In genomic region chr3:78645628-78646310, GRCh38 we compare ENCODE assay signal across 9 cellular contexts.
DNase-seq lines count a peak whose midpoint lies in the region; ATAC-seq, FAIRE-seq and TF ChIP-seq lines count a peak whose summit lies in the region.
"Had no signal": no experiment of that assay in that cellular context is flagged by ENCODE, and none has a peak within 500 bp of the region (broad histone marks: within the 10 kb centered on the region; RNA-seq: fewer than 3 reads in every experiment).

No MANE protein-coding gene starts in this region.

- TF ChIP-seq CTCF in HL-60 (IDR thresholded peaks at IDR 0.05; ENCODE audit: insufficient read depth, low read length) (peak; percentile 50), OCI-LY7 (conservative IDR thresholded peaks at IDR 0.05; ENCODE audit: low read length) (peak; percentile 96)

- H3K79me2 ChIP-seq in OCI-LY7 (ENCODE audit: insufficient read depth, low read depth, low read length) = no peaks in the 10 kb centered on the region

- ATAC-seq in GM21447 (IDR thresholded peaks at IDR 0.05; ENCODE audit: unreplicated experiment) = peak; percentile 88
- ATAC-seq: activated naive CD4-positive, alpha-beta T cell treated with anti-CD3 and anti-CD28 coated beads, Interleukin-2, amount 50 U/mL, for 72 hours had no signal

- H2AFZ ChIP-seq in OCI-LY7 (ENCODE audit: low read length) = no peak overlapping the region

- DNase-seq in GM03348 (ENCODE audit: low spot score) (peak; percentile 54), HL-60 (ENCODE audit: low read depth in 1 of 2, low spot score in 1 of 2) (peak; percentile 22), OCI-LY7 (ENCODE audit: low spot score) (peak; percentile 56), middle frontal gyrus (ENCODE audit: extremely low spot score, low spot score) (peak; percentile 77), T-helper 9 cell (no peak)
- no peak for DNase-seq in activated CD4-positive, CD25-positive, alpha-beta regulatory T cell (lab: John Stamatoyannopoulos, UW)

- BruUV-seq in OCI-LY7 (replicated peaks; lab: Mats Ljungman, UMichigan) = no TSS peak

- CTCF ChIA-PET in OCI-LY7 (lab: Charles Lee; ENCODE audit: unreplicated experiment) = no interaction called here

- intact Hi-C loops in OCI-LY7 (cut with micrococcal nuclease; ENCODE audit: unreplicated experiment) = loop anchor here (10.0 kb wide), 1 partner anchor 1321 kb away; no protein-coding TSS in a partner anchor

- H3K9me2 ChIP-seq in OCI-LY7 (ENCODE audit: insufficient read depth, low read length) = no peaks in the 10 kb centered on the region

- peak; percentile 89 for FAIRE-seq in endometrium (lab: Jason Lieb, UNC)

- POLR2A ChIA-PET in OCI-LY7 (lab: Charles Lee) = interaction anchor here (0.6 to 1.0 kb wide), 3 partner anchors 12 to 903 kb away, joined by 3 read pairs; no protein-coding TSS in a partner anchor

- H3K4me1 ChIP-seq in OCI-LY7 (ENCODE audit: insufficient read depth, low read length, poor library complexity, severe bottlenecking) = no peaks in the 10 kb centered on the region

- no peak overlapping the region for H3K4me2 ChIP-seq in OCI-LY7 (ENCODE audit: low read length)

- H3K9me3 ChIP-seq in OCI-LY7 (ENCODE audit: low read length) = no peaks in the 10 kb centered on the region

- H3K27me3 ChIP-seq in HL-60 (ENCODE audit: insufficient read depth, poor library complexity, severe bottlenecking) = no peaks in the 10 kb centered on the region

- no peak overlapping the region for H3K27ac ChIP-seq in HL-60 (replicated peaks)
- no peak overlapping the region for H3K27ac ChIP-seq in OCI-LY7 (ENCODE audit: low read depth, low read length, poor library complexity, severe bottlenecking)

- no peaks in the 10 kb centered on the region for H3K36me3 ChIP-seq in OCI-LY7 (ENCODE audit: insufficient read depth, low read length)

- H4K20me1 ChIP-seq in OCI-LY7 (ENCODE audit: insufficient read depth, low read length) = no peaks in the 10 kb centered on the region

- H3K4me3 ChIP-seq in HL-60 (replicated peaks; ENCODE audit: insufficient read depth, low read length) (no peak overlapping the region), OCI-LY7 (ENCODE audit: low read depth, low read length, poor library complexity, severe bottlenecking) (no peak overlapping the region)

Comparison
In these comparisons a context has a peak if more than half of its experiments do, and no peak if none do; other contexts are left out.
1. DNase-seq: peak in GM03348 (single experiment), HL-60 (2 of 2), OCI-LY7 (single experiment) and middle frontal gyrus (single experiment); none in T-helper 9 cell (single experiment) and activated CD4-positive, CD25-positive, alpha-beta regulatory T cell (0 of 4).